9 cellular contexts compared by ENCODE assay signal in the genomic region with DNA sequence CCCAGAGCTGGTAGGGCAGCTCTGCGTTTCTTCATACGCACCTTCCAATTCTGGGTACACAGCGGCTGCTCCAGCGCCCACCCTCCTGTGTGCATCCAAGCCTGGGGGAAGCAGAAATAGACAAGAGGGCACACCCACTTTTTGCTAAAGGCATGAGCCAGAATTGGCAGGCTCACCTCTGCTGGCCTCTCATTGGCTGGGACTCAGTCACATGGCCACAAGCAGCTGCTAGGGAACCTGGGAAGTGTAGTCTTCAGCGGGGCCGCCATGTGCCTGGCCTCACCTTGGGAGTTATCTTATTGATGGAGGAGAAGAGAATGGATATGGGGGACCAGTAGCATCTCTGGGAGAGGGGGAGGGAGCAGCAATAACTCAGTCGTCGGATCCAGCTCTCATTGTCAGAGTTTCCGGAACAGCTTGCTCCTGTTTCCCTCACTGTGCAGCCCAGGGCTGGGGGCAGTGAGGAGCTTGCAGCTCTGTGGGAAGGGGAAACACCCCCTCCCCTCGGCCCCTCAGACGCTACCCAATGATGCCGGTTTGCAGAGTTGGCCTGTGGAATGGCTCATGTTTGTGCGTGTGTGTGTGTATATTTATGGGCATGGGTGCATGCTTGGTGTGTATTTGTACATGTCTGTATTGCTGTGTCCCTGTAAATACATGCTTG. TPM values are rescaled to one million over a fixed set of nuclear protein-coding genes. Genes with fewer than 3 reads are reported as not detected.
DNase-seq lines count a peak whose midpoint lies in the region; ATAC-seq, FAIRE-seq and TF ChIP-seq lines count a peak whose summit lies in the region.
"Had no signal": no experiment of that assay in that cellular context is flagged by ENCODE, and none has a peak within 500 bp of the region (broad histone marks: within the 10 kb centered on the region; RNA-seq: fewer than 3 reads in every experiment).

No MANE protein-coding gene starts in this region.

- no peaks in the 10 kb centered on the region for H3K27me3 Mint-ChIP-seq in activated T-helper 2 cell treated with anti-CD3 and anti-CD28 coated beads, Interferon-gamma antibody, Interleukin-2, Interleukin-4, amounts not matched to agents 10 μg/mL and 5 μg/mL and 100 μg/mL, durations not matched to agents 14 hours and 24 hours and 36 hours (ENCODE audit: low read depth)

- peak; percentile 92 for DNase-seq in Ammon's horn (ENCODE audit: low spot score)
- DNase-seq in LNCaP clone FGC (ENCODE audit: low read depth), result peak; percentile 67
- peak; percentile 48 for DNase-seq in SIG-M5 (lab: John Stamatoyannopoulos, UW)
- peak; percentile 71 for DNase-seq in activated T-helper 2 cell treated with anti-CD3 and anti-CD28 coated beads, Interferon-gamma antibody, Interleukin-2, Interleukin-4, amounts not matched to agents 10 μg/mL and 5 μg/mL and 100 μg/mL, durations not matched to agents 14 hours and 24 hours and 36 hours (ENCODE audit: low spot score)
- peak; percentile 84 to 89 for DNase-seq in frontal cortex (ENCODE audit: low spot score in 2 of 2)
- peak; percentile 86 for DNase-seq in upper lobe of right lung

- TF ChIP-seq CTCF in LNCaP clone FGC (IDR thresholded peaks at IDR 0.05; ENCODE audit: control insufficient read depth, extremely low read depth, insufficient read depth) (no peak), parathyroid adenoma (IDR thresholded peaks at IDR 0.05) (no peak), upper lobe of right lung (IDR thresholded peaks at IDR 0.05) (no peak)

- H3K9me3 ChIP-seq in parathyroid adenoma (ENCODE audit: control insufficient read depth, low read length) (no peaks in the 10 kb centered on the region), upper lobe of right lung (no peaks in the 10 kb centered on the region)

- no peak overlapping the region for H3K9ac ChIP-seq in parathyroid adenoma

- H3K27ac Mint-ChIP-seq in activated T-helper 2 cell treated with anti-CD3 and anti-CD28 coated beads, Interferon-gamma antibody, Interleukin-2, Interleukin-4, amounts not matched to agents 10 μg/mL and 5 μg/mL and 100 μg/mL, durations not matched to agents 14 hours and 24 hours and 36 hours, result peak overlapping the region; percentile 44

- H3K4me3 Mint-ChIP-seq in activated T-helper 2 cell treated with anti-CD3 and anti-CD28 coated beads, Interferon-gamma antibody, Interleukin-2, Interleukin-4, amounts not matched to agents 10 μg/mL and 5 μg/mL and 100 μg/mL, durations not matched to agents 14 hours and 24 hours and 36 hours (ENCODE audit: low read depth), result no peak overlapping the region

- no peak overlapping the region for H3K4me2 ChIP-seq in parathyroid adenoma (ENCODE audit: low read length)

- no peaks in the 10 kb centered on the region for H3K79me2 ChIP-seq in parathyroid adenoma

- H3K4me3 ChIP-seq in LNCaP clone FGC (ENCODE audit: low read depth, low read length) (no peak overlapping the region), parathyroid adenoma (ENCODE audit: low read depth, low read length) (no peak overlapping the region), upper lobe of right lung (no peak overlapping the region)

- peak overlapping the region; percentile 57 for H2AFZ ChIP-seq in parathyroid adenoma

- no peaks in the 10 kb centered on the region for H3K9me3 Mint-ChIP-seq in activated T-helper 2 cell treated with anti-CD3 and anti-CD28 coated beads, Interferon-gamma antibody, Interleukin-2, Interleukin-4, amounts not matched to agents 10 μg/mL and 5 μg/mL and 100 μg/mL, durations not matched to agents 14 hours and 24 hours and 36 hours

- peaks cover 11% of the 10 kb centered on the region for H3K4me1 Mint-ChIP-seq in activated T-helper 2 cell treated with anti-CD3 and anti-CD28 coated beads, Interferon-gamma antibody, Interleukin-2, Interleukin-4, amounts not matched to agents 10 μg/mL and 5 μg/mL and 100 μg/mL, durations not matched to agents 14 hours and 24 hours and 36 hours (ENCODE audit: low read depth)

- H3K4me1 ChIP-seq in parathyroid adenoma (no peaks in the 10 kb centered on the region), upper lobe of right lung (peaks cover 8% of the 10 kb centered on the region)

- no peaks in the 10 kb centered on the region for H3K36me3 Mint-ChIP-seq in activated T-helper 2 cell treated with anti-CD3 and anti-CD28 coated beads, Interferon-gamma antibody, Interleukin-2, Interleukin-4, amounts not matched to agents 10 μg/mL and 5 μg/mL and 100 μg/mL, durations not matched to agents 14 hours and 24 hours and 36 hours (ENCODE audit: low read depth)

- H3K27ac ChIP-seq in parathyroid adenoma (no peak overlapping the region), upper lobe of right lung (no peak overlapping the region)

- H3K27me3 ChIP-seq in parathyroid adenoma (ENCODE audit: control insufficient read depth, insufficient read depth, low read length), result no peaks in the 10 kb centered on the region
- no peaks in the 10 kb centered on the region for H3K27me3 ChIP-seq in upper lobe of right lung

- intact Hi-C loops in activated T-helper 2 cell treated with anti-CD3 and anti-CD28 coated beads, Interferon-gamma antibody, Interleukin-2, Interleukin-4, amounts not matched to agents 10 μg/mL and 5 μg/mL and 100 μg/mL, durations not matched to agents 14 hours and 24 hours and 36 hours (cut with micrococcal nuclease), result no loop called here
- intact Hi-C loops in upper lobe of right lung (cut with DNase I), result no loop called here

- no peaks in the 10 kb centered on the region for H3K36me3 ChIP-seq in parathyroid adenoma (ENCODE audit: control insufficient read depth, insufficient read depth, low read length)
- no peaks in the 10 kb centered on the region for H3K36me3 ChIP-seq in upper lobe of right lung

- FAIRE-seq in frontal cortex (lab: Jason Lieb, UNC), result no peak

- ATAC-seq in GM19467 (IDR thresholded peaks at IDR 0.05; ENCODE audit: unreplicated experiment), result peak; percentile 60
- ATAC-seq in upper lobe of right lung, result peak; percentile 82

RNA-seq across cellular contexts. Expression of gene MIEF1, which starts 11.8 kb away (rescaled TPM):
- total RNA-seq in activated T-helper 2 cell treated with anti-CD3 and anti-CD28 coated beads, Interferon-gamma antibody, Interleukin-2, Interleukin-4, amounts not matched to agents 10 μg/mL and 5 μg/mL and 100 μg/mL, durations not matched to agents 14 hours and 24 hours and 36 hours, result 46.9 and 47.5 TPM in 2 replicates
- total RNA-seq in frontal cortex, result 16.3 TPM
- total RNA-seq in upper lobe of right lung, result 24.3 TPM

RNA-seq across cellular contexts. Expression of gene ATF4, which starts 30.1 kb away (rescaled TPM):
- total RNA-seq in activated T-helper 2 cell treated with anti-CD3 and anti-CD28 coated beads, Interferon-gamma antibody, Interleukin-2, Interleukin-4, amounts not matched to agents 10 μg/mL and 5 μg/mL and 100 μg/mL, durations not matched to agents 14 hours and 24 hours and 36 hours, result 339 and 348 TPM in 2 replicates
- 92.9 TPM for total RNA-seq in frontal cortex
- 327 TPM for total RNA-seq in upper lobe of right lung

RNA-seq across cellular contexts. Expression of gene MGAT3, which starts 33.5 kb away (rescaled TPM):
- total RNA-seq in activated T-helper 2 cell treated with anti-CD3 and anti-CD28 coated beads, Interferon-gamma antibody, Interleukin-2, Interleukin-4, amounts not matched to agents 10 μg/mL and 5 μg/mL and 100 μg/mL, durations not matched to agents 14 hours and 24 hours and 36 hours, result 0.11 and 0.21 TPM in 2 replicates
- 19.2 TPM for total RNA-seq in frontal cortex
- total RNA-seq in upper lobe of right lung, result 34.8 TPM
- total RNA-seq: pulmonary artery endothelial cell had no signal

RNA-seq across cellular contexts. Expression of gene RPS19BP1, which starts 42.3 kb away (rescaled TPM):
- 76.9 and 78.4 TPM in 2 replicates for total RNA-seq in activated T-helper 2 cell treated with anti-CD3 and anti-CD28 coated beads, Interferon-gamma antibody, Interleukin-2, Interleukin-4, amounts not matched to agents 10 μg/mL and 5 μg/mL and 100 μg/mL, durations not matched to agents 14 hours and 24 hours and 36 hours
- total RNA-seq in frontal cortex, result 19.6 TPM
- 72.5 TPM for total RNA-seq in upper lobe of right lung

Comparison
In these comparisons a context has a peak if more than half of its experiments do, and no peak if none do; other contexts are left out.
1. RNA of gene MGAT3, which starts 33.5 kb away (total RNA-seq): 34.8 TPM in upper lobe of right lung (single experiment) and 19.2 TPM in frontal cortex (single experiment); 0.11 to 0.21 TPM in activated T-helper 2 cell treated with anti-CD3 and anti-CD28 coated beads, Interferon-gamma antibody, Interleukin-2, Interleukin-4, amounts not matched to agents 10 μg/mL and 5 μg/mL and 100 μg/mL, durations not matched to agents 14 hours and 24 hours and 36 hours; every median in the first group is over 10 times any median in the second.
2. Peak in every context shown above with its lines, with median percentiles within 50 percentile points of each other: DNase-seq.